ENCODE assay signal across 14 cellular contexts in genomic region chr1:221035680-221036153, GRCh38.
A peak's percentile ranks its signal among the peaks of the same experiment; 100 is the strongest.
DNase-seq lines count a peak whose midpoint lies in the region; ATAC-seq, FAIRE-seq and TF ChIP-seq lines count a peak whose summit lies in the region.
"Had no signal": no experiment of that assay in that cellular context is flagged by ENCODE, and none has a peak within 500 bp of the region (broad histone marks: within the 10 kb centered on the region; RNA-seq: fewer than 3 reads in every experiment).

No MANE protein-coding gene starts in this region.

- no peak for FAIRE-seq in GM12891 (lab: Jason Lieb, UNC)

- intact Hi-C loops in gastrocnemius medialis (cut with DNase I; ENCODE audit: low total_unique reads), result no loop called here

- peak overlapping the region in 1 of 4 donors; percentile 53 for H3K27ac ChIP-seq in gastrocnemius medialis
- H3K27ac ChIP-seq: 22Rv1 had no signal

- no peaks in the 10 kb centered on the region for H3K9me3 ChIP-seq in gastrocnemius medialis

- no peaks in the 10 kb centered on the region for H3K27me3 ChIP-seq in gastrocnemius medialis

- no peaks in the 10 kb centered on the region for H3K36me3 ChIP-seq in gastrocnemius medialis

- peak overlapping the region in 1 of 4 donors; percentile 12 for H3K4me3 ChIP-seq in gastrocnemius medialis

- H3K4me1 ChIP-seq in gastrocnemius medialis, result peaks cover 6 to 15% of the 10 kb centered on the region in 2 donors

- peak; percentile 81 to 92 for ATAC-seq in gastrocnemius medialis
- ATAC-seq: activated T-cell treated with anti-CD3 and anti-CD28 coated beads, Interleukin-2, amount 50 U/mL, for 72 hours; left cardiac atrium had no signal

- DNase-seq in DMS 273 (lab: John Stamatoyannopoulos, UW; ENCODE audit: unreplicated experiment), result peak; percentile 9
- DNase-seq in DMS 273 treated with DMSO at 0.1 percent for 48 hours (lab: John Stamatoyannopoulos, UW), result no peak
- peak; percentile 81 for DNase-seq in OCI-M1 (lab: John Stamatoyannopoulos, UW)
- DNase-seq in dedifferentiated amniotic fluid mesenchymal stem cell (ENCODE audit: extremely low spot score), result peak; percentile 29
- DNase-seq in gastrocnemius medialis, result peak in 1 of 2 donors; percentile 30
- DNase-seq in NCI-H2029 (lab: John Stamatoyannopoulos, UW), result no peak
- no peak for DNase-seq in GM12891 (ENCODE audit: insufficient read length, low spot score)
- no peak for DNase-seq in anterior cingulate cortex (lab: John Stamatoyannopoulos, UW)
- DNase-seq: activated T-cell treated with anti-CD3 and anti-CD28 coated beads, Interleukin-2, amount 50 U/mL, for 72 hours; effector CD8-positive, alpha-beta T cell; left cardiac atrium; NCI-H2171 treated with DMSO at 0.1 percent for 48 hours; right cardiac atrium had no signal

- in situ Hi-C loops in gastrocnemius medialis (cut with MboI; ENCODE audit: low sequenced_read_pairs in 4 of 4), result no loop called here

- TF ChIP-seq CTCF in gastrocnemius medialis (IDR thresholded peaks at IDR 0.05 in 4 of 5, conservative IDR thresholded peaks at IDR 0.05 in 1 of 5), result no peak

- TF ChIP-seq POLR2A in gastrocnemius medialis (IDR thresholded peaks at IDR 0.05) (no peak), GM12891 (IDR thresholded peaks at IDR 0.05; ENCODE audit: low read depth, low read length) (no peak)

TF ChIP-seq in GM12891, 5 proteins besides CTCF, POLR2A, EP300 and RAD21:
- TF ChIP-seq POLR2AphosphoS5 (IDR thresholded peaks at IDR 0.05; ENCODE audit: low read depth, low read length), result no peak
- TF ChIP-seq TAF1 (IDR thresholded peaks at IDR 0.05; ENCODE audit: low read depth, low read length), result no peak

Comparison
In these comparisons a context has a peak if more than half of its experiments do, and no peak if none do; other contexts are left out.
1. DNase-seq: peak in DMS 273 (single experiment), OCI-M1 (single experiment) and dedifferentiated amniotic fluid mesenchymal stem cell (single experiment); none in DMS 273 treated with DMSO at 0.1 percent for 48 hours (single experiment), NCI-H2029 (single experiment), GM12891 (single experiment) and anterior cingulate cortex (0 of 58).